Comparison of ENCODE assay signal across 8 cellular contexts in genomic region chr19:4007021-4007835, GRCh38.
DNase-seq lines count a peak whose midpoint lies in the region; ATAC-seq and TF ChIP-seq lines count a peak whose summit lies in the region.

PIAS4 (plus strand) TSS chr19:4007736; CDS start chr19:4007761, 25 bp downstream.

- H3K27me3 ChIP-seq in layer of hippocampus (ENCODE audit: control insufficient read depth, insufficient read depth, low read length) = no peaks in the 10 kb centered on the region

- H3K27ac ChIP-seq in layer of hippocampus (ENCODE audit: low read depth, low read length) = peak within 1 kb of the TSS; percentile 97

- H3K4me3 ChIP-seq in choroid plexus epithelial cell (ENCODE audit: low read depth, low read length) = peak within 1 kb of the TSS; percentile 95

- DNase-seq in AML-193 (lab: John Stamatoyannopoulos, UW) (peak; percentile 79 to 86), NCI-H510A treated with DMSO at 0.1 percent for 48 hours (lab: John Stamatoyannopoulos, UW) (peak; percentile 95), choroid plexus epithelial cell (ENCODE audit: low read depth) (peak; percentile 95)
- DNase-seq in activated CD4-positive, alpha-beta T cell treated with anti-CD3 and anti-CD28 coated beads for 4 hours = peak; percentile 95 to 97
- DNase-seq in stimulated activated CD4-positive, alpha-beta T cell treated with anti-CD3 and anti-CD28 coated beads, Interleukin-1b, Interleukin-23, amount 100 ng/mL, for 4 hours (ENCODE audit: low read depth in 2 of 2) = peak; percentile 92 to 96

- ATAC-seq in HG03432 (IDR thresholded peaks at IDR 0.05; ENCODE audit: unreplicated experiment) = peak; percentile 79

- peak; percentile 69 for TF ChIP-seq POLR2A in GM19193 (IDR thresholded peaks at IDR 0.05; ENCODE audit: extremely low read depth, insufficient read depth, insufficient read length)

- no peak for TF ChIP-seq CTCF in choroid plexus epithelial cell (conservative IDR thresholded peaks at IDR 0.05; ENCODE audit: low read depth, low read length)

Comparison
In these comparisons a context has a peak if more than half of its experiments do, and no peak if none do; other contexts are left out.
1. Peak in every context shown above with its lines: DNase-seq, ATAC-seq, H3K4me3 ChIP-seq and H3K27ac ChIP-seq.